13 cellular contexts compared by ENCODE assay signal in the genomic region with DNA sequence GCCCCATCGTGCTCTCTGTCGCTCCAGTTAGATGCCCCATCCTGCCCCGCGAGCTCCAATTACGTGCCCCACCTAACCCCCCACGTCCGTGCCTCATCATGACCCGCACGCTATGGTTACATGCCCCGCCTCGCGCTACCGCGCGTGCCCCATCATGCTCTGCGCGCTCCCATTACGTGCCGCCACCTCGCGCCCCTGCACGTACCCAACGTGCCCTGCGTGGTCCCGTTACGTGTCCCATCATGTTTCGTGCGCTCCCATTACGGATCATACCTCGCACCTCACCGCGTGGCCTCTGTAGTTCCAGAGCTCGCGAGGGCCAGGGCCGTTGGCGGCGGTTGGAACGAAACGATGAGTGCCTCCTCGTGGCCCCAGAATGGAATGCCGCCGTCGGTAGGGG. TPM values are rescaled to one million over a fixed set of nuclear protein-coding genes. Genes with fewer than 3 reads are reported as not detected.
DNase-seq lines count a peak whose midpoint lies in the region; ATAC-seq and TF ChIP-seq lines count a peak whose summit lies in the region.
"Not testable (repeated sequence)": the region's sequence is repeated elsewhere in the genome, so short reads cannot be mapped to it uniquely, and the experiment has no call there.
"Had no signal": no experiment of that assay in that cellular context is flagged by ENCODE, and none has a peak within 500 bp of the region (broad histone marks: within the 10 kb centered on the region; RNA-seq: fewer than 3 reads in every experiment).

A gene with protein sequence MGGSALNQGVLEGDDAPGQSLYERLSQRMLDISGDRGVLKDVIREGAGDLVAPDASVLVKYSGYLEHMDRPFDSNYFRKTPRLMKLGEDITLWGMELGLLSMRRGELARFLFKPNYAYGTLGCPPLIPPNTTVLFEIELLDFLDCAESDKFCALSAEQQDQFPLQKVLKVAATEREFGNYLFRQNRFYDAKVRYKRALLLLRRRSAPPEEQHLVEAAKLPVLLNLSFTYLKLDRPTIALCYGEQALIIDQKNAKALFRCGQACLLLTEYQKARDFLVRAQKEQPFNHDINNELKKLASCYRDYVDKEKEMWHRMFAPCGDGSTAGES (plus strand): TSS at position 240 of the 400 bp plus-strand sequence. CDS start 268 bp downstream, outside the sequence.
Gene TRIM50 (minus strand): TSS at position 161 of the 400 bp plus-strand sequence. CDS start 3,295 bp downstream, outside the sequence.

- not testable (repeated sequence) for H3K4ac ChIP-seq in mesendoderm (ENCODE audit: low read depth, low read length); neuronal stem cell (ENCODE audit: low read length)

- TF ChIP-seq CTCF in HEK293 (tag by site-specific recombination; IDR thresholded peaks at IDR 0.05); progenitor cell of endocrine pancreas (IDR thresholded peaks at IDR 0.05; ENCODE audit: unreplicated experiment); type B pancreatic cell (conservative IDR thresholded peaks at IDR 0.05): not testable (repeated sequence)

- not testable (repeated sequence) for H3K4me3 ChIP-seq in HEK293 (ENCODE audit: low read depth, low read length); mesendoderm (ENCODE audit: low read length)
- peak within 1 kb of the TSS in 1 of 2 donors; percentile 60 for H3K4me3 ChIP-seq in neuronal stem cell (ENCODE audit: low read length in 2 of 2)

- not testable (repeated sequence) for H2BK5ac ChIP-seq in mesendoderm (ENCODE audit: low read length); neuronal stem cell (ENCODE audit: low read length)

- H4K91ac ChIP-seq in neuronal stem cell (ENCODE audit: low read depth, low read length, poor library complexity): not testable (repeated sequence)

- POLR2A ChIA-PET in HEK293 (lab: Yijun Ruan, JAX): not testable (repeated sequence)

- H2BK12ac ChIP-seq in neuronal stem cell (ENCODE audit: low read length): peak within 1 kb of the TSS; percentile 84

- not testable (repeated sequence) for H3K4me3 Mint-ChIP-seq in progenitor cell of endocrine pancreas (ENCODE audit: low read depth); stimulated activated naive CD8-positive, alpha-beta T cell treated with anti-CD3 and anti-CD28 coated beads, Interleukin-15, amount 100 ng/mL, for 72 hours; type B pancreatic cell

- not testable (repeated sequence) for H3K27me3 ChIP-seq in mesendoderm (ENCODE audit: insufficient read depth, low read length, poor library complexity); neuronal stem cell (ENCODE audit: control insufficient read depth in 3 of 3, insufficient read depth in 3 of 3, low read depth in 1 of 3, low read length in 3 of 3)

- not testable (repeated sequence) for H3K36me3 ChIP-seq in HEK293 (ENCODE audit: control insufficient read depth in 2 of 2, insufficient read depth in 1 of 2, low read length in 2 of 2); mesendoderm (ENCODE audit: control insufficient read depth, insufficient read depth, low read length); neuronal stem cell (replicated peaks in 1 of 2; ENCODE audit: control insufficient read depth in 2 of 2, insufficient read depth in 2 of 2, low read length in 2 of 2)

- H3K79me2 ChIP-seq in mesendoderm (ENCODE audit: control insufficient read depth, insufficient read depth, low read length): not testable (repeated sequence)

- peak within 1 kb of the TSS; percentile 75 for H3K14ac ChIP-seq in neuronal stem cell (ENCODE audit: low read length)

- H3K18ac ChIP-seq in mesendoderm (ENCODE audit: low read length): not testable (repeated sequence)
- peak within 1 kb of the TSS; percentile 80 for H3K18ac ChIP-seq in neuronal stem cell (ENCODE audit: low read length)

- H3K23ac ChIP-seq in mesendoderm (ENCODE audit: low read length): peak within 1 kb of the TSS; percentile 66
- peak within 1 kb of the TSS; percentile 65 for H3K23ac ChIP-seq in neuronal stem cell (ENCODE audit: low read depth, low read length, poor library complexity)

- H3K4me1 Mint-ChIP-seq in progenitor cell of endocrine pancreas (ENCODE audit: low read depth) (peaks cover 13% of the 10 kb centered on the region), type B pancreatic cell (ENCODE audit: unreplicated experiment) (peaks cover 30% of the 10 kb centered on the region)
- H3K4me1 Mint-ChIP-seq in stimulated activated naive CD8-positive, alpha-beta T cell treated with anti-CD3 and anti-CD28 coated beads, Interleukin-15, amount 100 ng/mL, for 72 hours: peaks cover 10% of the 10 kb centered on the region

- H3K9ac ChIP-seq in mesendoderm (ENCODE audit: low read length); neuronal stem cell (ENCODE audit: low read depth, low read length, poor library complexity): not testable (repeated sequence)

- H2BK15ac ChIP-seq in mesendoderm (replicated peaks; ENCODE audit: low read depth); neuronal stem cell (ENCODE audit: low read length): not testable (repeated sequence)

- CTCF ChIA-PET in HEK293 (lab: Yijun Ruan, JAX): not testable (repeated sequence)

- H3K36me3 Mint-ChIP-seq in progenitor cell of endocrine pancreas (ENCODE audit: insufficient read depth); type B pancreatic cell: not testable (repeated sequence)

- not testable (repeated sequence) for DNase-seq in mesendoderm; neuronal stem cell (ENCODE audit: low spot score); progenitor cell of endocrine pancreas (ENCODE audit: low spot score, unreplicated experiment); stimulated activated naive CD8-positive, alpha-beta T cell treated with anti-CD3 and anti-CD28 coated beads, Interleukin-15, amount 100 ng/mL, for 72 hours; type B pancreatic cell (ENCODE audit: extremely low spot score, unreplicated experiment)

- WGBS in mesendoderm (ENCODE audit: extremely low coverage, insufficient coverage, low lambda C conversion rate): no CpG with 5 or more reads among the region's 43 CpGs
- no CpG with 5 or more reads among the region's 43 CpGs for WGBS in neuronal stem cell (ENCODE audit: extremely low coverage in 2 of 2, insufficient read length in 2 of 2, insufficient replicate concordance in 1 of 2), 2 donors

- ATAC-seq in stimulated activated naive CD8-positive, alpha-beta T cell treated with anti-CD3 and anti-CD28 coated beads, Interleukin-15, amount 100 ng/mL, for 72 hours: peak; percentile 16

- not testable (repeated sequence) for H3K4me1 ChIP-seq in HEK293 (ENCODE audit: control insufficient read depth, insufficient read depth, low read length); mesendoderm (ENCODE audit: control insufficient read depth, low read depth, low read length); neuronal stem cell (ENCODE audit: control insufficient read depth in 2 of 2, insufficient read depth in 1 of 2, low read depth in 1 of 2, low read length in 2 of 2)

- not testable (repeated sequence) for H2BK120ac ChIP-seq in mesendoderm (ENCODE audit: low read depth, low read length); neuronal stem cell (ENCODE audit: low read depth, low read length)

- not testable (repeated sequence) for H3K79me1 ChIP-seq in mesendoderm (ENCODE audit: low read length); neuronal stem cell (ENCODE audit: low read depth, low read length)

- H3K9me3 ChIP-seq in HEK293 (ENCODE audit: control insufficient read depth, insufficient read depth, low read depth, low read length); neuronal stem cell (replicated peaks in 1 of 2; ENCODE audit: control insufficient read depth in 2 of 2, insufficient read depth in 1 of 2, low read depth in 1 of 2, low read length in 2 of 2): not testable (repeated sequence)

- H3K27ac ChIP-seq in HEK293 (ENCODE audit: extremely low read depth, low read depth, low read length); mesendoderm (ENCODE audit: low read depth, low read length); neuronal stem cell (replicated peaks; ENCODE audit: low read length): not testable (repeated sequence)

- not testable (repeated sequence) for H3K4me2 ChIP-seq in mesendoderm (ENCODE audit: low read length); neuronal stem cell (ENCODE audit: insufficient read depth, low read length, poor library complexity, severe bottlenecking)

- not testable (repeated sequence) for H3K9me3 Mint-ChIP-seq in progenitor cell of endocrine pancreas (ENCODE audit: low read depth); stimulated activated naive CD8-positive, alpha-beta T cell treated with anti-CD3 and anti-CD28 coated beads, Interleukin-15, amount 100 ng/mL, for 72 hours; type B pancreatic cell

- H3K27ac Mint-ChIP-seq in progenitor cell of endocrine pancreas (peak within 1 kb of the TSS; percentile 59), type B pancreatic cell (peak within 1 kb of the TSS; percentile 38)
- H3K27ac Mint-ChIP-seq in stimulated activated naive CD8-positive, alpha-beta T cell treated with anti-CD3 and anti-CD28 coated beads, Interleukin-15, amount 100 ng/mL, for 72 hours: not testable (repeated sequence)

- not testable (repeated sequence) for H2AFZ ChIP-seq in neuronal stem cell (ENCODE audit: low read length)

- H3K27me3 Mint-ChIP-seq in progenitor cell of endocrine pancreas; stimulated activated naive CD8-positive, alpha-beta T cell treated with anti-CD3 and anti-CD28 coated beads, Interleukin-15, amount 100 ng/mL, for 72 hours; type B pancreatic cell: not testable (repeated sequence)

- not testable (repeated sequence) for H4K8ac ChIP-seq in mesendoderm (ENCODE audit: low read depth, low read length); neuronal stem cell (ENCODE audit: low read depth, low read length)

- not testable (repeated sequence) for H4K5ac ChIP-seq in mesendoderm (ENCODE audit: low read length)

- not testable (repeated sequence) for H2AK5ac ChIP-seq in mesendoderm (ENCODE audit: low read length)
- H2AK5ac ChIP-seq in neuronal stem cell (ENCODE audit: low read depth, low read length): peak within 1 kb of the TSS; percentile 63

- not testable (repeated sequence) for H3K56ac ChIP-seq in mesendoderm (ENCODE audit: low read length)

RNA-seq across cellular contexts. Expression of the first gene that starts in this region (rescaled TPM):
- polyA plus RNA-seq in mesendoderm (2013, experiment 1 of 2): 0.07 TPM
- polyA plus RNA-seq in mesendoderm (2013, experiment 2 of 2): 0.06 TPM
- 0.06 TPM for polyA plus RNA-seq in neuronal stem cell (2013, experiment 1 of 2)
- polyA plus RNA-seq in neuronal stem cell (2013, experiment 2 of 2): 0.03 TPM
- total RNA-seq in progenitor cell of endocrine pancreas: not detected in 2 replicates
- not detected in 2 replicates for total RNA-seq in type B pancreatic cell (ENCODE audit: low replicate concordance)
- total RNA-seq: A673; Caco-2; Calu3; CD4-positive, alpha-beta T cell; CD8-positive, alpha-beta T cell had no signal
- polyA plus RNA-seq: AG04450, CD14-positive monocyte had no signal

RNA-seq across cellular contexts. Expression of gene TRIM50, which starts in this region (rescaled TPM):
- 0.13 TPM for polyA plus RNA-seq in mesendoderm (2013, experiment 1 of 2)
- 0.06 TPM for polyA plus RNA-seq in mesendoderm (2013, experiment 2 of 2)
- polyA plus RNA-seq in neuronal stem cell (2013, experiment 1 of 2): 0.03 TPM
- polyA plus RNA-seq in neuronal stem cell (2013, experiment 2 of 2): not detected
- 10.9 and 11.2 TPM in 2 replicates for total RNA-seq in progenitor cell of endocrine pancreas
- 0.76 and 4.6 TPM in 2 replicates for total RNA-seq in type B pancreatic cell (ENCODE audit: low replicate concordance)
- total RNA-seq: A673; Caco-2; Calu3; CD8-positive, alpha-beta T cell had no signal
- polyA plus RNA-seq: AG04450, CD14-positive monocyte had no signal
